ENCODE assay signal across 11 cellular contexts in the genomic region with DNA sequence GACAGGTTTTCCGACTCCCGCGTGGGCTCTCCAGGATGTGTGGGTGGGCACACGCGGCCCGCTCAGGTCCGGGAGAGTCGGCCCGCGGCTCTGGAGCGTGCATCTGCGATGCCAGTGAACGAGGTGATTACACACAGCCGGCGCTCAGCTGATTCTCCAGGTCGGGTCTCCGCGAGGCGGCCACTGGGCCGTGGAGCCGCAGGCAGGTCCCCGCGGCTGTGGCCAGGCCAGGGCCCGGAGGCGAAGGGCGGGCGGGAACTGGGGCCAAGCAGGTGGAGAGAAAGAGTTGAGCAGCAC. TPM values are rescaled to one million over a fixed set of nuclear protein-coding genes. Genes with fewer than 3 reads are reported as not detected.
DNase-seq lines count a peak whose midpoint lies in the region; ATAC-seq and TF ChIP-seq lines count a peak whose summit lies in the region.
"Had no signal": no experiment of that assay in that cellular context is flagged by ENCODE, and none has a peak within 500 bp of the region (broad histone marks: within the 10 kb centered on the region; RNA-seq: fewer than 3 reads in every experiment).

No MANE protein-coding gene starts in this region.

- in situ Hi-C loops in mammary epithelial cell (cut with MboI; ENCODE audit: low sequenced_read_pairs in 2 of 2), result no loop called here

- peaks cover 33% of the 10 kb centered on the region for H3K79me2 ChIP-seq in mammary epithelial cell (ENCODE audit: insufficient read depth, low read length)

- TF ChIP-seq CTCF in mammary epithelial cell (conservative IDR thresholded peaks at IDR 0.05 in 1 of 2, IDR thresholded peaks at IDR 0.05 in 1 of 2; ENCODE audit: extremely low read depth in 1 of 2, insufficient read depth in 1 of 2, low read depth in 1 of 2, low read length in 2 of 2), result no peak

- intact Hi-C loops in mammary epithelial cell (cut with micrococcal nuclease), result no loop called here

- H3K9ac ChIP-seq in mammary epithelial cell (ENCODE audit: insufficient read depth, low read length) (no peak overlapping the region), iPS-20b (ENCODE audit: low read depth, low read length) (peak overlapping the region; percentile 41; the same call in 1 of the 2 replicates)

- DNase-seq in mammary epithelial cell (no peak), DMS114 treated with DMSO at 0.1 percent for 48 hours (lab: John Stamatoyannopoulos, UW; ENCODE audit: unreplicated experiment) (no peak), GM19240 (ENCODE audit: insufficient read length, low spot score) (no peak)
- DNase-seq in stimulated activated naive CD8-positive, alpha-beta T cell treated with anti-CD3 and anti-CD28 coated beads, Interleukin-15, Interleukin-2, amounts not matched to agents 100 U/mL and 50 U/mL, for 24 hours, result no peak
- DNase-seq: DND-41, occipital lobe had no signal

- H3K27me3 ChIP-seq in mammary epithelial cell (ENCODE audit: insufficient read depth, low read length) (no peaks in the 10 kb centered on the region), iPS-20b (ENCODE audit: insufficient read depth, low read length) (peaks cover 56% of the 10 kb centered on the region)

- 41% methylated on average over 18 of the region's 27 CpGs for WGBS in mammary epithelial cell (ENCODE audit: low coverage, missing lambda C conversion rate)

- dilution Hi-C loops in mammary epithelial cell (cut with HindIII; ENCODE audit: low sequenced_read_pairs), result no loop called here

- H3K36me3 ChIP-seq in mammary epithelial cell (ENCODE audit: insufficient read depth, low read length) (peaks cover 6% of the 10 kb centered on the region), iPS-20b (ENCODE audit: insufficient read depth, low read depth, low read length) (no peaks in the 10 kb centered on the region)

- no peak overlapping the region for H3K27ac ChIP-seq in mammary epithelial cell (ENCODE audit: insufficient read depth, low read depth, low read length)
- H3K27ac ChIP-seq in iPS-20b (ENCODE audit: low read length), result no peak overlapping the region
- peak overlapping the region in 12 of 21 experiments; percentile 20 to 83 (median 63) for H3K27ac ChIP-seq in skin epidermis

- peaks cover 24% of the 10 kb centered on the region for H3K4me1 ChIP-seq in mammary epithelial cell (ENCODE audit: insufficient read depth, low read length)
- no peaks in the 10 kb centered on the region for H3K4me1 ChIP-seq in iPS-20b (ENCODE audit: insufficient read depth, low read length)

- CTCF ChIA-PET in mammary epithelial cell (lab: Charles Lee; ENCODE audit: low non-redundant PET), result no interaction called here

- no peaks in the 10 kb centered on the region for H4K20me1 ChIP-seq in mammary epithelial cell (ENCODE audit: insufficient read depth, low read length)

- peak overlapping the region; percentile 26 for H3K4me2 ChIP-seq in mammary epithelial cell (ENCODE audit: insufficient read depth, low read depth, low read length)

- H3K4me3 ChIP-seq in mammary epithelial cell (replicated peaks in 1 of 3; ENCODE audit: insufficient read depth in 1 of 3, low read depth in 2 of 3, low read length in 3 of 3) (no peak overlapping the region), iPS-20b (ENCODE audit: low read length) (peak overlapping the region; percentile 71; the same call in 1 of the 2 replicates), skin epidermis (peak overlapping the region; percentile 29 to 59 (median 49))

- no peak overlapping the region for H2AFZ ChIP-seq in mammary epithelial cell (ENCODE audit: low read depth, low read length)

- peak; percentile 12 for ATAC-seq in GM19397 (IDR thresholded peaks at IDR 0.05; ENCODE audit: unreplicated experiment)
- ATAC-seq in stimulated activated naive CD8-positive, alpha-beta T cell treated with anti-CD3 and anti-CD28 coated beads, Interleukin-15, Interleukin-2, amounts not matched to agents 100 U/mL and 50 U/mL, for 24 hours, result no peak
- no peak for ATAC-seq in HG02981 (IDR thresholded peaks at IDR 0.05; ENCODE audit: unreplicated experiment)

- no peaks in the 10 kb centered on the region for H3K9me3 ChIP-seq in mammary epithelial cell (replicated peaks; ENCODE audit: insufficient read depth, low read length)
- H3K9me3 ChIP-seq in iPS-20b (ENCODE audit: insufficient read depth, low read depth, low read length), result no peaks in the 10 kb centered on the region

- BruUV-seq in mammary epithelial cell (replicated peaks; lab: Mats Ljungman, UMichigan), result no TSS peak

RNA-seq across cellular contexts. Expression of gene PAK6, which starts 13.2 kb away (rescaled TPM):
- total RNA-seq in mammary epithelial cell, result 10 to 100 TPM; 13.7 to 33.8 TPM
- 24.6 TPM for polyA plus RNA-seq in mammary epithelial cell
- 11.1 TPM for polyA minus RNA-seq in mammary epithelial cell

RNA-seq across cellular contexts. Expression of gene ANKRD63, which starts 30.8 kb away (rescaled TPM):
- total RNA-seq in mammary epithelial cell, result not detected
- polyA plus RNA-seq in mammary epithelial cell, result not detected
- not detected for polyA minus RNA-seq in mammary epithelial cell
- total RNA-seq: HT-29, occipital lobe had no signal

RNA-seq across cellular contexts. Expression of gene PLCB2, which starts 55.6 kb away (rescaled TPM):
- total RNA-seq in mammary epithelial cell, result 1 to 10 TPM in 1 of 2 donors, under 1 TPM in 1; 0.67 to 1.4 TPM
- 0.97 TPM for polyA plus RNA-seq in mammary epithelial cell
- polyA minus RNA-seq in mammary epithelial cell, result not detected

Comparison
In these comparisons a context has a peak if more than half of its experiments do, and no peak if none do; other contexts are left out.
1. H3K27ac ChIP-seq: peak in skin epidermis (12 of 21); none in mammary epithelial cell (single experiment) and iPS-20b (single experiment).
2. H3K4me3 ChIP-seq: peak in iPS-20b (single experiment) and skin epidermis (7 of 7); none in mammary epithelial cell (0 of 3).